ENCODE assay signal across 2 cellular contexts in the genomic region with DNA sequence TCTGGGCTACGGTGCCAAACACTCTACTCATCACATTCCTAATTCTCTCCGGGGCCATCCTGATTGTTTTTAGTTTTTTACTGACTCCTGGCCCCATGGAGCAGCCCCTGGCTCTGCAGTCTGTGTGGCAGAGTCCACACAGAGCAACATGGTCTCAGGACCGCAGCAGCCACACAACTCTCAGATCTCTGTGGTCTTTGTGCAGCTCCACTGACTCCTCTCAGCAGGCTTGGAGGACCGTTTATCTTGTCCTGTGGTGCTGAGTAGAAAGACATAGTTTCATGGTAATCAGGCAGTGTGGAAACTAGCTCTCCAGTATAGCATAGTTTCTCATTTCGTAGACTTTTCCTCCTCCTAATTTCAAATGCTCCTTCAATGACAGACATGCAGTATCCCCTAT.
TF ChIP-seq lines count a peak whose summit lies in the region.

No MANE protein-coding gene starts in this region.

TF ChIP-seq in A549, 52 proteins besides CTCF, POLR2A, EP300 and RAD21 (continued from another document):
- TF ChIP-seq, protein P1, sequence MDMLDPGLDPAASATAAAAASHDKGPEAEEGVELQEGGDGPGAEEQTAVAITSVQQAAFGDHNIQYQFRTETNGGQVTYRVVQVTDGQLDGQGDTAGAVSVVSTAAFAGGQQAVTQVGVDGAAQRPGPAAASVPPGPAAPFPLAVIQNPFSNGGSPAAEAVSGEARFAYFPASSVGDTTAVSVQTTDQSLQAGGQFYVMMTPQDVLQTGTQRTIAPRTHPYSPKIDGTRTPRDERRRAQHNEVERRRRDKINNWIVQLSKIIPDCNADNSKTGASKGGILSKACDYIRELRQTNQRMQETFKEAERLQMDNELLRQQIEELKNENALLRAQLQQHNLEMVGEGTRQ (IDR thresholded peaks at IDR 0.05), result no peak

TF ChIP-seq in WTC11, 78 proteins besides CTCF, POLR2A, EP300 and RAD21 (continued from another document):
- TF ChIP-seq, protein P2, sequence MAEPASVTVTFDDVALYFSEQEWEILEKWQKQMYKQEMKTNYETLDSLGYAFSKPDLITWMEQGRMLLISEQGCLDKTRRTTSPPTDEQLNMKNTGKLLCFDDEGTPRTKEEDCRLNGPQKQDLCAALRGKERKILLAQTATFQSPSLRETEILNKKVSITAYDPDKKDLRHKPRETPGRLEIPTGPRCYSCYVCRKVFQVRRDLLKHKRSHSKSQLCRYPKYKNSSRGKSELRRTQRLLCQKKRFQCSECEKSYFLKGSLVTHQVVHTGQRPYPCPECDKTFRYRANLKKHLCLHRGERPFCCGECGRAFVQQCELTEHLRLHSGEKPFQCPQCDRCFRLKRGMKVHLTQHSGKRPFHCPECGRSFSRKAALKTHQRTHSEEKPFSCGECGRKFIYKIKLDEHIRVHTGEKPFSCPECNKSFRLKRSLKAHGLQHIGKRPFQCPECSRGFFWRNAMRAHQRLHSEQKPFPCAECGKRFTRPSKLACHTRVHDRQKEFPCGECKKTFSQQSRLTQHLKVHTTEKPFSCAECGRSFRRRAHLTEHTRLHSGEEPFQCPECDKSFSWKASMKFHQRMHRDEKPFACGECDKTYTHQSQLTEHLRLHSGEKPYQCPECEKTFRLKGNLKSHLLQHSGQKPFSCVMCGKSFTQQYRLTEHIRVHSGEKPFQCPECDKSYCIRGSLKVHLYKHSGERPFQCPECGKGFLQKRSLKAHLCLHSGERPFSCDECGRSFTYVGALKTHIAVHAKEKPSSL (CRISPR knock-in tag; conservative IDR thresholded peaks at IDR 0.05), result no peak
- no peak for TF ChIP-seq NFE2L1 (CRISPR knock-in tag; IDR thresholded peaks at IDR 0.05)
- TF ChIP-seq, protein P3, sequence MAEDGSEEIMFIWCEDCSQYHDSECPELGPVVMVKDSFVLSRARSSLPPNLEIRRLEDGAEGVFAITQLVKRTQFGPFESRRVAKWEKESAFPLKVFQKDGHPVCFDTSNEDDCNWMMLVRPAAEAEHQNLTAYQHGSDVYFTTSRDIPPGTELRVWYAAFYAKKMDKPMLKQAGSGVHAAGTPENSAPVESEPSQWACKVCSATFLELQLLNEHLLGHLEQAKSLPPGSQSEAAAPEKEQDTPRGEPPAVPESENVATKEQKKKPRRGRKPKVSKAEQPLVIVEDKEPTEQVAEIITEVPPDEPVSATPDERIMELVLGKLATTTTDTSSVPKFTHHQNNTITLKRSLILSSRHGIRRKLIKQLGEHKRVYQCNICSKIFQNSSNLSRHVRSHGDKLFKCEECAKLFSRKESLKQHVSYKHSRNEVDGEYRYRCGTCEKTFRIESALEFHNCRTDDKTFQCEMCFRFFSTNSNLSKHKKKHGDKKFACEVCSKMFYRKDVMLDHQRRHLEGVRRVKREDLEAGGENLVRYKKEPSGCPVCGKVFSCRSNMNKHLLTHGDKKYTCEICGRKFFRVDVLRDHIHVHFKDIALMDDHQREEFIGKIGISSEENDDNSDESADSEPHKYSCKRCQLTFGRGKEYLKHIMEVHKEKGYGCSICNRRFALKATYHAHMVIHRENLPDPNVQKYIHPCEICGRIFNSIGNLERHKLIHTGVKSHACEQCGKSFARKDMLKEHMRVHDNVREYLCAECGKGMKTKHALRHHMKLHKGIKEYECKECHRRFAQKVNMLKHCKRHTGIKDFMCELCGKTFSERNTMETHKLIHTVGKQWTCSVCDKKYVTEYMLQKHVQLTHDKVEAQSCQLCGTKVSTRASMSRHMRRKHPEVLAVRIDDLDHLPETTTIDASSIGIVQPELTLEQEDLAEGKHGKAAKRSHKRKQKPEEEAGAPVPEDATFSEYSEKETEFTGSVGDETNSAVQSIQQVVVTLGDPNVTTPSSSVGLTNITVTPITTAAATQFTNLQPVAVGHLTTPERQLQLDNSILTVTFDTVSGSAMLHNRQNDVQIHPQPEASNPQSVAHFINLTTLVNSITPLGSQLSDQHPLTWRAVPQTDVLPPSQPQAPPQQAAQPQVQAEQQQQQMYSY (CRISPR knock-in tag; IDR thresholded peaks at IDR 0.05), result no peak
- TF ChIP-seq, protein P4, sequence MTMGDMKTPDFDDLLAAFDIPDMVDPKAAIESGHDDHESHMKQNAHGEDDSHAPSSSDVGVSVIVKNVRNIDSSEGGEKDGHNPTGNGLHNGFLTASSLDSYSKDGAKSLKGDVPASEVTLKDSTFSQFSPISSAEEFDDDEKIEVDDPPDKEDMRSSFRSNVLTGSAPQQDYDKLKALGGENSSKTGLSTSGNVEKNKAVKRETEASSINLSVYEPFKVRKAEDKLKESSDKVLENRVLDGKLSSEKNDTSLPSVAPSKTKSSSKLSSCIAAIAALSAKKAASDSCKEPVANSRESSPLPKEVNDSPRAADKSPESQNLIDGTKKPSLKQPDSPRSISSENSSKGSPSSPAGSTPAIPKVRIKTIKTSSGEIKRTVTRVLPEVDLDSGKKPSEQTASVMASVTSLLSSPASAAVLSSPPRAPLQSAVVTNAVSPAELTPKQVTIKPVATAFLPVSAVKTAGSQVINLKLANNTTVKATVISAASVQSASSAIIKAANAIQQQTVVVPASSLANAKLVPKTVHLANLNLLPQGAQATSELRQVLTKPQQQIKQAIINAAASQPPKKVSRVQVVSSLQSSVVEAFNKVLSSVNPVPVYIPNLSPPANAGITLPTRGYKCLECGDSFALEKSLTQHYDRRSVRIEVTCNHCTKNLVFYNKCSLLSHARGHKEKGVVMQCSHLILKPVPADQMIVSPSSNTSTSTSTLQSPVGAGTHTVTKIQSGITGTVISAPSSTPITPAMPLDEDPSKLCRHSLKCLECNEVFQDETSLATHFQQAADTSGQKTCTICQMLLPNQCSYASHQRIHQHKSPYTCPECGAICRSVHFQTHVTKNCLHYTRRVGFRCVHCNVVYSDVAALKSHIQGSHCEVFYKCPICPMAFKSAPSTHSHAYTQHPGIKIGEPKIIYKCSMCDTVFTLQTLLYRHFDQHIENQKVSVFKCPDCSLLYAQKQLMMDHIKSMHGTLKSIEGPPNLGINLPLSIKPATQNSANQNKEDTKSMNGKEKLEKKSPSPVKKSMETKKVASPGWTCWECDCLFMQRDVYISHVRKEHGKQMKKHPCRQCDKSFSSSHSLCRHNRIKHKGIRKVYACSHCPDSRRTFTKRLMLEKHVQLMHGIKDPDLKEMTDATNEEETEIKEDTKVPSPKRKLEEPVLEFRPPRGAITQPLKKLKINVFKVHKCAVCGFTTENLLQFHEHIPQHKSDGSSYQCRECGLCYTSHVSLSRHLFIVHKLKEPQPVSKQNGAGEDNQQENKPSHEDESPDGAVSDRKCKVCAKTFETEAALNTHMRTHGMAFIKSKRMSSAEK (CRISPR knock-in tag; IDR thresholded peaks at IDR 0.05; ENCODE audit: borderline replicate concordance), result no peak
- TF ChIP-seq IRF2 (CRISPR knock-in tag; IDR thresholded peaks at IDR 0.05; ENCODE audit: borderline replicate concordance, low read depth), result no peak
- TF ChIP-seq, protein P5, sequence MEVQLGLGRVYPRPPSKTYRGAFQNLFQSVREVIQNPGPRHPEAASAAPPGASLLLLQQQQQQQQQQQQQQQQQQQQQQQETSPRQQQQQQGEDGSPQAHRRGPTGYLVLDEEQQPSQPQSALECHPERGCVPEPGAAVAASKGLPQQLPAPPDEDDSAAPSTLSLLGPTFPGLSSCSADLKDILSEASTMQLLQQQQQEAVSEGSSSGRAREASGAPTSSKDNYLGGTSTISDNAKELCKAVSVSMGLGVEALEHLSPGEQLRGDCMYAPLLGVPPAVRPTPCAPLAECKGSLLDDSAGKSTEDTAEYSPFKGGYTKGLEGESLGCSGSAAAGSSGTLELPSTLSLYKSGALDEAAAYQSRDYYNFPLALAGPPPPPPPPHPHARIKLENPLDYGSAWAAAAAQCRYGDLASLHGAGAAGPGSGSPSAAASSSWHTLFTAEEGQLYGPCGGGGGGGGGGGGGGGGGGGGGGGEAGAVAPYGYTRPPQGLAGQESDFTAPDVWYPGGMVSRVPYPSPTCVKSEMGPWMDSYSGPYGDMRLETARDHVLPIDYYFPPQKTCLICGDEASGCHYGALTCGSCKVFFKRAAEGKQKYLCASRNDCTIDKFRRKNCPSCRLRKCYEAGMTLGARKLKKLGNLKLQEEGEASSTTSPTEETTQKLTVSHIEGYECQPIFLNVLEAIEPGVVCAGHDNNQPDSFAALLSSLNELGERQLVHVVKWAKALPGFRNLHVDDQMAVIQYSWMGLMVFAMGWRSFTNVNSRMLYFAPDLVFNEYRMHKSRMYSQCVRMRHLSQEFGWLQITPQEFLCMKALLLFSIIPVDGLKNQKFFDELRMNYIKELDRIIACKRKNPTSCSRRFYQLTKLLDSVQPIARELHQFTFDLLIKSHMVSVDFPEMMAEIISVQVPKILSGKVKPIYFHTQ (CRISPR knock-in tag; IDR thresholded peaks at IDR 0.05), result no peak
- no peak for TF ChIP-seq CREM (CRISPR knock-in tag; IDR thresholded peaks at IDR 0.05)
- TF ChIP-seq FOXJ3 (CRISPR knock-in tag; IDR thresholded peaks at IDR 0.05; ENCODE audit: borderline replicate concordance), result no peak
- TF ChIP-seq, protein P6, sequence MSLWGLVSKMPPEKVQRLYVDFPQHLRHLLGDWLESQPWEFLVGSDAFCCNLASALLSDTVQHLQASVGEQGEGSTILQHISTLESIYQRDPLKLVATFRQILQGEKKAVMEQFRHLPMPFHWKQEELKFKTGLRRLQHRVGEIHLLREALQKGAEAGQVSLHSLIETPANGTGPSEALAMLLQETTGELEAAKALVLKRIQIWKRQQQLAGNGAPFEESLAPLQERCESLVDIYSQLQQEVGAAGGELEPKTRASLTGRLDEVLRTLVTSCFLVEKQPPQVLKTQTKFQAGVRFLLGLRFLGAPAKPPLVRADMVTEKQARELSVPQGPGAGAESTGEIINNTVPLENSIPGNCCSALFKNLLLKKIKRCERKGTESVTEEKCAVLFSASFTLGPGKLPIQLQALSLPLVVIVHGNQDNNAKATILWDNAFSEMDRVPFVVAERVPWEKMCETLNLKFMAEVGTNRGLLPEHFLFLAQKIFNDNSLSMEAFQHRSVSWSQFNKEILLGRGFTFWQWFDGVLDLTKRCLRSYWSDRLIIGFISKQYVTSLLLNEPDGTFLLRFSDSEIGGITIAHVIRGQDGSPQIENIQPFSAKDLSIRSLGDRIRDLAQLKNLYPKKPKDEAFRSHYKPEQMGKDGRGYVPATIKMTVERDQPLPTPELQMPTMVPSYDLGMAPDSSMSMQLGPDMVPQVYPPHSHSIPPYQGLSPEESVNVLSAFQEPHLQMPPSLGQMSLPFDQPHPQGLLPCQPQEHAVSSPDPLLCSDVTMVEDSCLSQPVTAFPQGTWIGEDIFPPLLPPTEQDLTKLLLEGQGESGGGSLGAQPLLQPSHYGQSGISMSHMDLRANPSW (CRISPR knock-in tag; conservative IDR thresholded peaks at IDR 0.05; ENCODE audit: low read depth), result no peak
